Comparison of ENCODE assay signal across 8 cellular contexts in the genomic region with DNA sequence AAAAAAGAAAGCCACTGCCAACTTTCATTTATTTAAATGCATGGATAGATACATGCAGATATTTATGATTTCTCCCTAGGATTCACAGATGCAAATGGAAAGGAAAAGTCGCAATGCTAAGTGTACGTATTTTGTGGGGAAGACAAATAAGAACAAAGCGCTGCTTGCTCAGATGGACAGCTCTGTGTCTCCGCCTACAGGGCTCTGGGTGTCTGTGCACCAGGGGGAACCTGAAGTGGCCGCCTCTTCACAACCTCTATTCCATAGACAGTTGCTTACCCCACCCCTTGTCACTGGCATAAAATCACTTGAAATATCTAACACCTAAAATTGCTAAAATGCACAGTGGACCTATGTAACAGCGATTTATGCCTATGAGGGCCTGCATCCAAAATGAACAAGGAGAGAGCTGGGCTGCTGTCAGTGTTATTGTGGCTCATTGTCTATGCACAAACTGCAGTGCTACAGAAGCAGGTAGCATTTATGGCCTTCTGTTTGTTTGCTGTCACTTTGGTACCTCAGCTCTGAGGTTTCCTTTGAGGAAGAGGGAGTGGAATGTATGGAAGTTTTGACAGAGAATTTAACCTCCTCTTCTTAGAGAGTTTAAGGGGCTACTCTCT. TPM values are rescaled to one million over a fixed set of nuclear protein-coding genes. Genes with fewer than 3 reads are reported as not detected.
DNase-seq lines count a peak whose midpoint lies in the region; ATAC-seq and TF ChIP-seq lines count a peak whose summit lies in the region.

No MANE protein-coding gene starts in this region.

- H2AFZ ChIP-seq in osteoblast (ENCODE audit: low read length): no peak overlapping the region

- H3K79me2 ChIP-seq in osteoblast (ENCODE audit: insufficient read depth, low read length): no peaks in the 10 kb centered on the region

- TF ChIP-seq POLR2A in erythroblast (IDR thresholded peaks at IDR 0.05; ENCODE audit: low read length): no peak

- no peaks in the 10 kb centered on the region for H4K20me1 ChIP-seq in osteoblast (ENCODE audit: insufficient read depth, low read length)

- no peak overlapping the region for H3K4me2 ChIP-seq in osteoblast (ENCODE audit: insufficient read depth, low read length)

- DNase-seq in CMK (ENCODE audit: low read depth): peak; percentile 9
- DNase-seq in NCI-H2227 (lab: John Stamatoyannopoulos, UW; ENCODE audit: unreplicated experiment): peak; percentile 69
- peak; percentile 5 for DNase-seq in activated CD8-positive, alpha-beta memory T cell treated with anti-CD3 and anti-CD28 coated beads, Interleukin-2, amount 50 U/mL, for 1 hour (ENCODE audit: extremely low read depth)
- DNase-seq in erythroblast (lab: John Stamatoyannopoulos, UW): peak; percentile 37 to 64
- no peak for DNase-seq in osteoblast (ENCODE audit: insufficient read length, low spot score, missing footprints)
- DNase-seq in dedifferentiated amniotic fluid mesenchymal stem cell (ENCODE audit: extremely low spot score): no peak
- no peak for DNase-seq in DMS79 treated with DMSO at 0.1 percent for 48 hours (lab: John Stamatoyannopoulos, UW)

- H3K36me3 ChIP-seq in osteoblast (ENCODE audit: insufficient read depth, low read length): no peaks in the 10 kb centered on the region

- H3K4me3 ChIP-seq in osteoblast (ENCODE audit: insufficient read depth, low read length): no peak overlapping the region

- peak; percentile 52 for ATAC-seq in GM21515 (IDR thresholded peaks at IDR 0.05; ENCODE audit: unreplicated experiment)

- no peaks in the 10 kb centered on the region for H3K4me1 ChIP-seq in osteoblast (ENCODE audit: insufficient read depth, low read length)

- H3K27ac ChIP-seq in osteoblast (ENCODE audit: low read depth, low read length): no peak overlapping the region

- H3K27me3 ChIP-seq in osteoblast (ENCODE audit: insufficient read depth, low read length): peaks cover 23% of the 10 kb centered on the region

- peak; percentile 82 for TF ChIP-seq CTCF in osteoblast (IDR thresholded peaks at IDR 0.05; ENCODE audit: extremely low read depth, low read depth, low read length)

- no peaks in the 10 kb centered on the region for H3K9me3 ChIP-seq in osteoblast (ENCODE audit: low read depth, low read length)

RNA-seq across cellular contexts. Expression of a gene that starts 58.6 kb away (rescaled TPM):
- not detected in 2 replicates for total RNA-seq in osteoblast

Comparison
In these comparisons a context has a peak if more than half of its experiments do, and no peak if none do; other contexts are left out.
1. DNase-seq: peak in CMK (single experiment), NCI-H2227 (single experiment), activated CD8-positive, alpha-beta memory T cell treated with anti-CD3 and anti-CD28 coated beads, Interleukin-2, amount 50 U/mL, for 1 hour (single experiment) and erythroblast (2 of 2); none in osteoblast (single experiment), dedifferentiated amniotic fluid mesenchymal stem cell (single experiment) and DMS79 treated with DMSO at 0.1 percent for 48 hours (single experiment).